1 cellular context compared by ENCODE assay signal in the genomic region with DNA sequence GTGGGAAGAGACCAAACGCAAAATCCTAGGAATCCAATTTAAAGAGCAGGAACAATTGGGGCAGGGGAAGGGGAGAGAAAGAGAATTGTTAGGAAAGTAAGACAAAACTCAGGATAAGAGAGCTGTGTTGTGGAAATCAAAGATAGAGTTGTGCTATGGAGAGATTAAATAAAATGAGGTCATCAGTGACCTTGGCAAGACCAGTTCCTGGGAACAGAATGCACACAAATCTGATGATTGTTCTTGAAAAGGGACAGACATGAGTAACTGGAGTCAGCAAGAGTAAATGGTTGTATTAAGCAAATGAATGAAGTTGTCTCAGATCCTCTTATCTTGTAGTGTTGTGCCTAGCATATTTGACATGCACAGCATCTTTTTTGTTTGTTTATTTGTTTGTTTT.
TF ChIP-seq lines count a peak whose summit lies in the region.

No MANE protein-coding gene starts in this region.

TF ChIP-seq in IMR-90, 13 proteins besides CTCF, POLR2A, EP300 and RAD21 (continued from another document):
- TF ChIP-seq, protein P1, sequence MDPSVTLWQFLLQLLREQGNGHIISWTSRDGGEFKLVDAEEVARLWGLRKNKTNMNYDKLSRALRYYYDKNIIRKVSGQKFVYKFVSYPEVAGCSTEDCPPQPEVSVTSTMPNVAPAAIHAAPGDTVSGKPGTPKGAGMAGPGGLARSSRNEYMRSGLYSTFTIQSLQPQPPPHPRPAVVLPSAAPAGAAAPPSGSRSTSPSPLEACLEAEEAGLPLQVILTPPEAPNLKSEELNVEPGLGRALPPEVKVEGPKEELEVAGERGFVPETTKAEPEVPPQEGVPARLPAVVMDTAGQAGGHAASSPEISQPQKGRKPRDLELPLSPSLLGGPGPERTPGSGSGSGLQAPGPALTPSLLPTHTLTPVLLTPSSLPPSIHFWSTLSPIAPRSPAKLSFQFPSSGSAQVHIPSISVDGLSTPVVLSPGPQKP (IDR thresholded peaks at IDR 0.05; ENCODE audit: borderline replicate concordance, low read depth, low read length) = no peak
- no peak for TF ChIP-seq MXI1 (IDR thresholded peaks at IDR 0.05; ENCODE audit: borderline replicate concordance, low read depth, low read length)
- TF ChIP-seq FOS (IDR thresholded peaks at IDR 0.05; ENCODE audit: low read depth, low read length) = no peak
- no peak for TF ChIP-seq NFE2L2 (IDR thresholded peaks at IDR 0.05; ENCODE audit: low read depth, low read length)
- TF ChIP-seq RCOR1 (IDR thresholded peaks at IDR 0.05; ENCODE audit: insufficient replicate concordance, low read length) = no peak
- TF ChIP-seq CHD1 (IDR thresholded peaks at IDR 0.05; ENCODE audit: low read depth, low read length) = no peak
